ENCODE assay signal across 17 cellular contexts in genomic region chr4:14254806-14255445, GRCh38.
DNase-seq lines count a peak whose midpoint lies in the region; ATAC-seq and TF ChIP-seq lines count a peak whose summit lies in the region.
"Had no signal": no experiment of that assay in that cellular context is flagged by ENCODE, and none has a peak within 500 bp of the region (broad histone marks: within the 10 kb centered on the region; RNA-seq: fewer than 3 reads in every experiment).

No MANE protein-coding gene starts in this region.

- no peak for TF ChIP-seq CTCF in natural killer cell (IDR thresholded peaks at IDR 0.05)

- no peak overlapping the region for H4K91ac ChIP-seq in neuronal stem cell (ENCODE audit: low read depth, low read length, poor library complexity)

- H2BK12ac ChIP-seq in neuronal stem cell (ENCODE audit: low read length) = no peak overlapping the region

- H3K4me1 ChIP-seq in neuronal stem cell (ENCODE audit: control insufficient read depth in 2 of 2, insufficient read depth in 1 of 2, low read depth in 1 of 2, low read length in 2 of 2) = peaks cover 0 to 2% of the 10 kb centered on the region in 2 donors

- no peak overlapping the region for H3K4ac ChIP-seq in neuronal stem cell (ENCODE audit: low read length)

- peak overlapping the region; percentile 27 for H2AFZ ChIP-seq in neuronal stem cell (ENCODE audit: low read length)
- H2AFZ ChIP-seq: PC-9 had no signal

- H3K9me3 Mint-ChIP-seq in natural killer cell = peaks cover 9% of the 10 kb centered on the region in 2 donors

- H3K27me3 ChIP-seq in neuronal stem cell (ENCODE audit: control insufficient read depth in 3 of 3, insufficient read depth in 3 of 3, low read depth in 1 of 3, low read length in 3 of 3) = no peaks in the 10 kb centered on the region

- no peaks in the 10 kb centered on the region for H3K36me3 Mint-ChIP-seq in natural killer cell

- intact Hi-C loops in natural killer cell (cut with micrococcal nuclease) = no loop called here

- no peak overlapping the region for H3K9ac ChIP-seq in neuronal stem cell (ENCODE audit: low read depth, low read length, poor library complexity)

- H3K27me3 Mint-ChIP-seq in natural killer cell (ENCODE audit: low read depth in 2 of 2) = no peaks in the 10 kb centered on the region

- H2BK5ac ChIP-seq in neuronal stem cell (ENCODE audit: low read length) = no peak overlapping the region

- H4K8ac ChIP-seq in neuronal stem cell (ENCODE audit: low read depth, low read length) = no peak overlapping the region

- no peak overlapping the region for H3K27ac Mint-ChIP-seq in natural killer cell
- H3K27ac Mint-ChIP-seq: H9 had no signal

- no peaks in the 10 kb centered on the region for H3K4me1 Mint-ChIP-seq in natural killer cell

- no peak overlapping the region for H2AK5ac ChIP-seq in neuronal stem cell (ENCODE audit: low read depth, low read length)

- no peak for ATAC-seq in natural killer cell
- no peak for ATAC-seq in HG02852 (IDR thresholded peaks at IDR 0.05; ENCODE audit: unreplicated experiment)

- no peak overlapping the region for H3K18ac ChIP-seq in neuronal stem cell (ENCODE audit: low read length)

- H3K4me3 Mint-ChIP-seq in natural killer cell = no peak overlapping the region
- H3K4me3 Mint-ChIP-seq: H9 had no signal

- peak in 9 of 61 donors; percentile 0 to 27 (median 8) for DNase-seq in caudate nucleus (lab: John Stamatoyannopoulos, UW)
- DNase-seq in globus pallidus (ENCODE audit: low spot score) = peak; percentile 28
- no peak for DNase-seq in neuronal stem cell (ENCODE audit: low spot score)
- no peak for DNase-seq in dedifferentiated amniotic fluid mesenchymal stem cell (ENCODE audit: extremely low spot score)
- no peak for DNase-seq in NCI-H2227 treated with DMSO at 0.1 percent for 48 hours (lab: John Stamatoyannopoulos, UW)
- DNase-seq in natural killer cell = no peak
- DNase-seq: DMS79 treated with DMSO at 0.1 percent for 48 hours, KG1, NCI-H1694 treated with DMSO at 0.1 percent for 48 hours, NCI-H2107, NCI-H345, NCI-H524 treated with DMSO at 0.1 percent for 48 hours, SIG-M5 had no signal

- no peaks in the 10 kb centered on the region for H3K9me3 ChIP-seq in neuronal stem cell (replicated peaks in 1 of 2; ENCODE audit: control insufficient read depth in 2 of 2, insufficient read depth in 1 of 2, low read depth in 1 of 2, low read length in 2 of 2)

- no peak overlapping the region for H3K4me2 ChIP-seq in neuronal stem cell (ENCODE audit: insufficient read depth, low read length, poor library complexity, severe bottlenecking)
- H3K4me2 ChIP-seq: PC-9 had no signal

- H3K27ac ChIP-seq in caudate nucleus (ENCODE audit: low read depth, low read length) (peak overlapping the region; percentile 36), neuronal stem cell (replicated peaks; ENCODE audit: low read length) (no peak overlapping the region)
- H3K27ac ChIP-seq: PC-9, RWPE1 had no signal

- no CpG with 5 or more reads among the region's 1 CpG for WGBS in neuronal stem cell (ENCODE audit: extremely low coverage in 2 of 2, insufficient read length in 2 of 2, insufficient replicate concordance in 1 of 2), 2 donors

- H3K14ac ChIP-seq in neuronal stem cell (ENCODE audit: low read length) = no peak overlapping the region

- H2BK15ac ChIP-seq in neuronal stem cell (ENCODE audit: low read length) = no peak overlapping the region

- H2BK120ac ChIP-seq in neuronal stem cell (ENCODE audit: low read depth, low read length) = no peak overlapping the region

- no peak overlapping the region for H3K4me3 ChIP-seq in neuronal stem cell (ENCODE audit: low read length in 2 of 2)
- H3K4me3 ChIP-seq: PC-9 had no signal

- H3K79me1 ChIP-seq in neuronal stem cell (ENCODE audit: low read depth, low read length) = no peaks in the 10 kb centered on the region

- no peak overlapping the region for H3K23ac ChIP-seq in neuronal stem cell (ENCODE audit: low read depth, low read length, poor library complexity)

- H3K36me3 ChIP-seq in neuronal stem cell (replicated peaks in 1 of 2; ENCODE audit: control insufficient read depth in 2 of 2, insufficient read depth in 2 of 2, low read length in 2 of 2) = no peaks in the 10 kb centered on the region
